In genomic region chr11:13207665-13208594, GRCh38 we compare ENCODE assay signal across 2 cellular contexts.
A peak's percentile ranks its signal among the peaks of the same experiment; 100 is the strongest.
TF ChIP-seq lines count a peak whose summit lies in the region.

No MANE protein-coding gene starts in this region.

TF ChIP-seq in HEK293, 187 proteins besides CTCF, POLR2A, EP300 and RAD21 (continues in another document):
- TF ChIP-seq, protein P1, sequence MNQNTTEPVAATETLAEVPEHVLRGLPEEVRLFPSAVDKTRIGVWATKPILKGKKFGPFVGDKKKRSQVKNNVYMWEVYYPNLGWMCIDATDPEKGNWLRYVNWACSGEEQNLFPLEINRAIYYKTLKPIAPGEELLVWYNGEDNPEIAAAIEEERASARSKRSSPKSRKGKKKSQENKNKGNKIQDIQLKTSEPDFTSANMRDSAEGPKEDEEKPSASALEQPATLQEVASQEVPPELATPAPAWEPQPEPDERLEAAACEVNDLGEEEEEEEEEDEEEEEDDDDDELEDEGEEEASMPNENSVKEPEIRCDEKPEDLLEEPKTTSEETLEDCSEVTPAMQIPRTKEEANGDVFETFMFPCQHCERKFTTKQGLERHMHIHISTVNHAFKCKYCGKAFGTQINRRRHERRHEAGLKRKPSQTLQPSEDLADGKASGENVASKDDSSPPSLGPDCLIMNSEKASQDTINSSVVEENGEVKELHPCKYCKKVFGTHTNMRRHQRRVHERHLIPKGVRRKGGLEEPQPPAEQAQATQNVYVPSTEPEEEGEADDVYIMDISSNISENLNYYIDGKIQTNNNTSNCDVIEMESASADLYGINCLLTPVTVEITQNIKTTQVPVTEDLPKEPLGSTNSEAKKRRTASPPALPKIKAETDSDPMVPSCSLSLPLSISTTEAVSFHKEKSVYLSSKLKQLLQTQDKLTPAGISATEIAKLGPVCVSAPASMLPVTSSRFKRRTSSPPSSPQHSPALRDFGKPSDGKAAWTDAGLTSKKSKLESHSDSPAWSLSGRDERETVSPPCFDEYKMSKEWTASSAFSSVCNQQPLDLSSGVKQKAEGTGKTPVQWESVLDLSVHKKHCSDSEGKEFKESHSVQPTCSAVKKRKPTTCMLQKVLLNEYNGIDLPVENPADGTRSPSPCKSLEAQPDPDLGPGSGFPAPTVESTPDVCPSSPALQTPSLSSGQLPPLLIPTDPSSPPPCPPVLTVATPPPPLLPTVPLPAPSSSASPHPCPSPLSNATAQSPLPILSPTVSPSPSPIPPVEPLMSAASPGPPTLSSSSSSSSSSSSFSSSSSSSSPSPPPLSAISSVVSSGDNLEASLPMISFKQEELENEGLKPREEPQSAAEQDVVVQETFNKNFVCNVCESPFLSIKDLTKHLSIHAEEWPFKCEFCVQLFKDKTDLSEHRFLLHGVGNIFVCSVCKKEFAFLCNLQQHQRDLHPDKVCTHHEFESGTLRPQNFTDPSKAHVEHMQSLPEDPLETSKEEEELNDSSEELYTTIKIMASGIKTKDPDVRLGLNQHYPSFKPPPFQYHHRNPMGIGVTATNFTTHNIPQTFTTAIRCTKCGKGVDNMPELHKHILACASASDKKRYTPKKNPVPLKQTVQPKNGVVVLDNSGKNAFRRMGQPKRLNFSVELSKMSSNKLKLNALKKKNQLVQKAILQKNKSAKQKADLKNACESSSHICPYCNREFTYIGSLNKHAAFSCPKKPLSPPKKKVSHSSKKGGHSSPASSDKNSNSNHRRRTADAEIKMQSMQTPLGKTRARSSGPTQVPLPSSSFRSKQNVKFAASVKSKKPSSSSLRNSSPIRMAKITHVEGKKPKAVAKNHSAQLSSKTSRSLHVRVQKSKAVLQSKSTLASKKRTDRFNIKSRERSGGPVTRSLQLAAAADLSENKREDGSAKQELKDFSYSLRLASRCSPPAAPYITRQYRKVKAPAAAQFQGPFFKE (tag by site-specific recombination; IDR thresholded peaks at IDR 0.05; ENCODE audit: borderline replicate concordance) = no peak
- peak; percentile 56; the same call in 1 of the 2 replicates for TF ChIP-seq ZNF692 (tag by site-specific recombination; IDR thresholded peaks at IDR 0.05)
- peak; percentile 16; the same call in 1 of the 2 replicates for TF ChIP-seq EGR2 (tag by site-specific recombination; IDR thresholded peaks at IDR 0.05; ENCODE audit: low read depth)
- no peak for TF ChIP-seq ZNF596 (tag by site-specific recombination; IDR thresholded peaks at IDR 0.05)
- peak; percentile 48 for TF ChIP-seq ZBTB17 (tag by site-specific recombination; IDR thresholded peaks at IDR 0.05)
- no peak for TF ChIP-seq HOXD13 (CRISPR knock-in tag; IDR thresholded peaks at IDR 0.05; ENCODE audit: borderline replicate concordance)
- TF ChIP-seq ZFP69B (tag by site-specific recombination; IDR thresholded peaks at IDR 0.05) = 0 out of 2 replicates have a peak, but pooled peaks have one; percentile 31
- TF ChIP-seq KLF16 (tag by site-specific recombination; IDR thresholded peaks at IDR 0.05) = no peak
- TF ChIP-seq ZFHX2 (tag by site-specific recombination; conservative IDR thresholded peaks at IDR 0.05) = peak; percentile 50
- TF ChIP-seq MEIS1 (CRISPR knock-in tag; IDR thresholded peaks at IDR 0.05; ENCODE audit: borderline replicate concordance) = no peak
- no peak for TF ChIP-seq ZNF654 (tag by site-specific recombination; IDR thresholded peaks at IDR 0.05; ENCODE audit: low read depth)
- peak; percentile 34 for TF ChIP-seq PRDM1 (tag by site-specific recombination; IDR thresholded peaks at IDR 0.05)
- no peak for TF ChIP-seq ZBTB7A (tag by site-specific recombination; IDR thresholded peaks at IDR 0.05; ENCODE audit: low read depth)
- TF ChIP-seq KLF10 (tag by site-specific recombination; IDR thresholded peaks at IDR 0.05) = no peak
- peak; percentile 34; the same call in 1 of the 2 replicates for TF ChIP-seq ZNF660 (tag by site-specific recombination; IDR thresholded peaks at IDR 0.05)
- TF ChIP-seq, protein P2, sequence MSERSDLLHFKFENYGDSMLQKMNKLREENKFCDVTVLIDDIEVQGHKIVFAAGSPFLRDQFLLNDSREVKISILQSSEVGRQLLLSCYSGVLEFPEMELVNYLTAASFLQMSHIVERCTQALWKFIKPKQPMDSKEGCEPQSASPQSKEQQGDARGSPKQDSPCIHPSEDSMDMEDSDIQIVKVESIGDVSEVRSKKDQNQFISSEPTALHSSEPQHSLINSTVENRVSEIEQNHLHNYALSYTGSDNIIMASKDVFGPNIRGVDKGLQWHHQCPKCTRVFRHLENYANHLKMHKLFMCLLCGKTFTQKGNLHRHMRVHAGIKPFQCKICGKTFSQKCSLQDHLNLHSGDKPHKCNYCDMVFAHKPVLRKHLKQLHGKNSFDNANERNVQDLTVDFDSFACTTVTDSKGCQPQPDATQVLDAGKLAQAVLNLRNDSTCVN (tag by site-specific recombination; optimal IDR thresholded peaks at IDR 0.05) = no peak
- no peak for TF ChIP-seq WT1 (tag by site-specific recombination; IDR thresholded peaks at IDR 0.05)
- no peak for TF ChIP-seq ZNF639 (tag by site-specific recombination; IDR thresholded peaks at IDR 0.05)

TF ChIP-seq in H1, 55 proteins besides CTCF, POLR2A, EP300 and RAD21:
- peak; percentile 65; the same call in 1 of the 2 replicates for TF ChIP-seq CEBPB (IDR thresholded peaks at IDR 0.05; ENCODE audit: low read depth, low read length)
- TF ChIP-seq YY1 (IDR thresholded peaks at IDR 0.05; ENCODE audit: low read depth, low read length) = no peak
- no peak for TF ChIP-seq PHF8 (conservative IDR thresholded peaks at IDR 0.05; ENCODE audit: low read depth, low read length)
- TF ChIP-seq JUND (IDR thresholded peaks at IDR 0.05; ENCODE audit: low read length) = peak; percentile 66; the same call in 1 of the 2 replicates
- peak; percentile 45 for TF ChIP-seq ASH2L (IDR thresholded peaks at IDR 0.05; ENCODE audit: low read length)
TF ChIP-seq in H1: peak in this region for 3.
